ENCODE assay signal across 8 cellular contexts in genomic region chr17:48915459-48916282, GRCh38. TPM values are rescaled to one million over a fixed set of nuclear protein-coding genes. Genes with fewer than 3 reads are reported as not detected.
DNase-seq lines count a peak whose midpoint lies in the region; ATAC-seq and TF ChIP-seq lines count a peak whose summit lies in the region.

No MANE protein-coding gene starts in this region.

- TF ChIP-seq CTCF in lung (IDR thresholded peaks at IDR 0.05; ENCODE audit: control extremely low read depth, extremely low read depth) = no peak

- H3K27ac ChIP-seq in lung (ENCODE audit: low read depth in 1 of 2, low read length in 1 of 2) (peak overlapping the region in 1 of 2 donors; percentile 69), thymus (ENCODE audit: low read depth) (peak overlapping the region; percentile 19), SJCRH30 (no peak overlapping the region)

- H3K27me3 ChIP-seq in lung (ENCODE audit: control insufficient read depth, insufficient read depth) = no peaks in the 10 kb centered on the region
- no peaks in the 10 kb centered on the region for H3K27me3 ChIP-seq in thymus (ENCODE audit: control insufficient read depth, insufficient read depth)
- H3K27me3 ChIP-seq in SJCRH30 = no peaks in the 10 kb centered on the region

- no peaks in the 10 kb centered on the region for H3K9me3 ChIP-seq in lung (ENCODE audit: control insufficient read depth in 2 of 2, insufficient read depth in 1 of 2, low read length in 1 of 2)
- H3K9me3 ChIP-seq in thymus (ENCODE audit: control insufficient read depth) = no peaks in the 10 kb centered on the region
- no peaks in the 10 kb centered on the region for H3K9me3 ChIP-seq in SJCRH30 (replicated peaks)

- DNase-seq in GM04503 (ENCODE audit: low read depth) (peak; percentile 73), NOMO-1 (lab: John Stamatoyannopoulos, UW; ENCODE audit: unreplicated experiment in 2 of 2) (peak; percentile 18 to 41), lung (ENCODE audit: low spot score) (peak; percentile 31), SJCRH30 (no peak), mesenteric fat pad (ENCODE audit: low spot score) (no peak)
- peak; percentile 14 for DNase-seq in activated naive CD8-positive, alpha-beta T cell treated with anti-CD3 and anti-CD28 coated beads, Interleukin-2, amount 50 U/mL, for 16 hours (ENCODE audit: low read depth, low spot score)

- ATAC-seq in GM21825 (IDR thresholded peaks at IDR 0.05; ENCODE audit: unreplicated experiment) (peak; percentile 65), lung (ENCODE audit: insufficient read depth, low FRiP score) (peak; percentile 79)

- H3K36me3 ChIP-seq in lung (ENCODE audit: control insufficient read depth in 2 of 2, insufficient read depth in 2 of 2, low read length in 2 of 2) = peaks cover 35 to 37% of the 10 kb centered on the region in 2 donors
- H3K36me3 ChIP-seq in thymus (ENCODE audit: control insufficient read depth, insufficient read depth) = peaks cover 75% of the 10 kb centered on the region
- peaks cover 81% of the 10 kb centered on the region for H3K36me3 ChIP-seq in SJCRH30

- WGBS in lung, 2 donors = 64 to 71% methylated on average over 5 of the region's 5 CpGs
- 91% methylated on average over 5 of the region's 5 CpGs for WGBS in thymus

- no peak overlapping the region for H3K4me3 ChIP-seq in lung
- no peak overlapping the region for H3K4me3 ChIP-seq in thymus (ENCODE audit: low read length)
- H3K4me3 ChIP-seq in SJCRH30 = no peak overlapping the region

- H3K4me1 ChIP-seq in lung (ENCODE audit: control insufficient read depth in 2 of 2, insufficient read depth in 2 of 2, low read length in 2 of 2) (peaks cover 2 to 17% of the 10 kb centered on the region in 2 donors), thymus (ENCODE audit: control insufficient read depth, insufficient read depth, low read length) (no peaks in the 10 kb centered on the region), SJCRH30 (peaks cover 1% of the 10 kb centered on the region)

RNA-seq across cellular contexts. Expression of gene UBE2Z, which starts 7.5 kb away (rescaled TPM):
- total RNA-seq in lung = 10 to 100 TPM; 54.7 to 63.5 TPM
- 10 to 100 TPM; 29.5 to 57.5 TPM for polyA plus RNA-seq in lung
- 73.4 TPM for polyA plus RNA-seq in thymus
- total RNA-seq in SJCRH30 (2014; rRNA removed; shearing (Covaris generic)) = 62.2 and 64.5 TPM in 2 replicates
- 57.5 TPM for total RNA-seq in mesenteric fat pad

RNA-seq across cellular contexts. Expression of gene ATP5MC1, which starts 23.1 kb away (rescaled TPM):
- 10 to 100 TPM; 11.3 to 85.3 TPM for total RNA-seq in lung
- 100 to 1,000 TPM; 310 to 344 TPM for polyA plus RNA-seq in lung
- polyA plus RNA-seq in thymus = 157 TPM
- total RNA-seq in SJCRH30 (2014; rRNA removed; shearing (Covaris generic)) = 143 and 185 TPM in 2 replicates
- total RNA-seq in mesenteric fat pad = 51.0 TPM

RNA-seq across cellular contexts. Expression of gene SNF8, which starts 29.0 kb away (rescaled TPM):
- total RNA-seq in lung (100 to 1,000 TPM in 1 of 2 donors, 10 to 100 TPM in 1; 38.0 to 107 TPM), mesenteric fat pad (104 TPM)
- polyA plus RNA-seq in lung (100 to 1,000 TPM; 117 to 152 TPM), thymus (92.2 TPM)
- 135 and 141 TPM in 2 replicates for total RNA-seq in SJCRH30 (2014; rRNA removed; shearing (Covaris generic))

RNA-seq across cellular contexts. Expression of gene GIP, which starts 52.7 kb away (rescaled TPM):
- total RNA-seq in lung (not detected), mesenteric fat pad (not detected)
- polyA plus RNA-seq in lung (not detected), thymus (1.9 TPM)
- 0.16 and 0.91 TPM in 2 replicates for total RNA-seq in SJCRH30 (2014; rRNA removed; shearing (Covaris generic))

Comparison
In these comparisons a context has a peak if more than half of its experiments do, and no peak if none do; other contexts are left out.
1. DNase-seq: peak in GM04503 (single experiment), NOMO-1 (2 of 2), activated naive CD8-positive, alpha-beta T cell treated with anti-CD3 and anti-CD28 coated beads, Interleukin-2, amount 50 U/mL, for 16 hours (single experiment) and lung (single experiment); none in SJCRH30 (0 of 2) and mesenteric fat pad (single experiment).